21 cellular contexts compared by ENCODE assay signal in the genomic region with DNA sequence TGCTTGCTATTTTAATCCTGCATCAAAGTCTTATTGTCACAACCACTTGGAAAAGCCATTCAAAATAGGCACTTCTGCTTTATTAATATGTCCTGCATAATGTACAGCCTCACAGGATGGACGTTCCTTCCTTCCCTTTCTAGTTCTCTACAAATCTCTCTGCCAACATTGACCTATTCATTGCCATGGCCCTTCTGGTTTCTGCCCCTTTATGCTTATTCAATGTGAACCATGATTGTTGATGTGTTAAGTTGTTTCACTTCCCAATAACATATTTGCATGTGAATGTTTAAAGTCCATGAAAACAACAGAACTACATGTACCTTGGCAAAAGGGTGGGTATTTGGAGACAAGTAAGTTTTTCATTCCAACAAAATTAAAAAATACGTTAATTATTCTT. TPM values are rescaled to one million over a fixed set of nuclear protein-coding genes. Genes with fewer than 3 reads are reported as not detected.
"Had no signal": no experiment of that assay in that cellular context is flagged by ENCODE, and none has a peak within 500 bp of the region (broad histone marks: within the 10 kb centered on the region; RNA-seq: fewer than 3 reads in every experiment).

No MANE protein-coding gene starts in this region.

- ATAC-seq: activated CD8-positive, alpha-beta memory T cell treated with anti-CD3 and anti-CD28 coated beads, Interleukin-2, amount 10 ng/mL, durations not matched to agents 7 days and 5 days; heart left ventricle; left cardiac atrium; natural killer cell had no signal

- H3K4me1 Mint-ChIP-seq: activated CD8-positive, alpha-beta memory T cell treated with anti-CD3 and anti-CD28 coated beads, Interleukin-2, amount 10 ng/mL, durations not matched to agents 7 days and 5 days; activated naive CD4-positive, alpha-beta T cell treated with anti-CD3 and anti-CD28 coated beads, Interleukin-2, amount 10 ng/mL, durations not matched to agents 7 days and 5 days; natural killer cell had no signal

- H3K27me3 ChIP-seq: cardiac muscle cell, heart left ventricle, tibial nerve, vagina had no signal

- H3K27me3 Mint-ChIP-seq: activated naive CD4-positive, alpha-beta T cell treated with anti-CD3 and anti-CD28 coated beads, Interleukin-2, amount 10 ng/mL, durations not matched to agents 7 days and 5 days had no signal

- H3K4me3 ChIP-seq: cardiac muscle cell, heart left ventricle, lung, tibial nerve, vagina had no signal

- H3K36me3 Mint-ChIP-seq: activated CD8-positive, alpha-beta memory T cell treated with anti-CD3 and anti-CD28 coated beads, Interleukin-2, amount 10 ng/mL, durations not matched to agents 7 days and 5 days; activated naive CD4-positive, alpha-beta T cell treated with anti-CD3 and anti-CD28 coated beads, Interleukin-2, amount 10 ng/mL, durations not matched to agents 7 days and 5 days; natural killer cell had no signal

- H3K36me3 ChIP-seq: cardiac muscle cell, heart left ventricle, vagina had no signal

- H3K4me1 ChIP-seq: heart left ventricle, vagina had no signal

- H3K9me3 Mint-ChIP-seq: activated T-helper 2 cell treated with anti-CD3 and anti-CD28 coated beads, Interferon-gamma antibody, Interleukin-2, Interleukin-4, amounts not matched to agents 10 μg/mL and 5 μg/mL and 100 μg/mL, durations not matched to agents 14 hours and 24 hours and 36 hours; natural killer cell had no signal

- DNase-seq: activated CD4-positive, alpha-beta memory T cell treated with anti-CD3 and anti-CD28 coated beads for 36 hours; activated CD4-positive, alpha-beta T cell treated with anti-CD3 and anti-CD28 coated beads for 1 hour; activated CD8-positive, alpha-beta memory T cell treated with anti-CD3 and anti-CD28 coated beads, Interleukin-2, amount 10 ng/mL, durations not matched to agents 7 days and 5 days; activated naive CD4-positive, alpha-beta T cell treated with anti-CD3 and anti-CD28 coated beads, Interleukin-2, amount 10 ng/mL, durations not matched to agents 7 days and 5 days; activated T-cell treated with anti-CD3 and anti-CD28 coated beads, Interleukin-2, amount 50 U/mL, for 1 hour; foreskin melanocyte; heart left ventricle; left cardiac atrium; natural killer cell; posterior cingulate gyrus; retina; stimulated activated CD4-positive, alpha-beta T cell treated with anti-CD3 and anti-CD28 coated beads, Interleukin-2, amount 100 ng/mL, for 48 hours; stimulated activated naive CD4-positive, alpha-beta T cell; T1000 had no signal

- H3K9me3 ChIP-seq: vagina had no signal

- H3K27ac Mint-ChIP-seq: activated CD4-positive, alpha-beta memory T cell treated with anti-CD3 and anti-CD28 coated beads for 36 hours; activated CD8-positive, alpha-beta memory T cell treated with anti-CD3 and anti-CD28 coated beads, Interleukin-2, amount 10 ng/mL, durations not matched to agents 7 days and 5 days; activated naive CD4-positive, alpha-beta T cell treated with anti-CD3 and anti-CD28 coated beads, Interleukin-2, amount 10 ng/mL, durations not matched to agents 7 days and 5 days; activated T-helper 2 cell treated with anti-CD3 and anti-CD28 coated beads, Interferon-gamma antibody, Interleukin-2, Interleukin-4, amounts not matched to agents 10 μg/mL and 5 μg/mL and 100 μg/mL, durations not matched to agents 14 hours and 24 hours and 36 hours; natural killer cell had no signal

- H3K4me3 Mint-ChIP-seq: activated CD4-positive, alpha-beta memory T cell treated with anti-CD3 and anti-CD28 coated beads for 36 hours; activated CD8-positive, alpha-beta memory T cell treated with anti-CD3 and anti-CD28 coated beads, Interleukin-2, amount 10 ng/mL, durations not matched to agents 7 days and 5 days; activated naive CD4-positive, alpha-beta T cell treated with anti-CD3 and anti-CD28 coated beads, Interleukin-2, amount 10 ng/mL, durations not matched to agents 7 days and 5 days; natural killer cell had no signal

- H3K27ac ChIP-seq: cardiac muscle cell, epithelial cell of prostate, heart left ventricle, vagina had no signal

RNA-seq across cellular contexts. Expression of gene COL28A1, which starts 45.7 kb away (rescaled TPM):
- total RNA-seq: activated CD8-positive, alpha-beta memory T cell treated with anti-CD3 and anti-CD28 coated beads, Interleukin-2, amount 10 ng/mL, durations not matched to agents 7 days and 5 days; dermis microvascular lymphatic vessel endothelial cell had no signal
